Comparison of ENCODE assay signal across 8 cellular contexts in genomic region chr19:34998777-34999497, GRCh38. TPM values are rescaled to one million over a fixed set of nuclear protein-coding genes. Genes with fewer than 3 reads are reported as not detected.
DNase-seq lines count a peak whose midpoint lies in the region; ATAC-seq, FAIRE-seq and TF ChIP-seq lines count a peak whose summit lies in the region.

No MANE protein-coding gene starts in this region.

- peak overlapping the region; percentile 97 for H3K4me3 Mint-ChIP-seq in activated T-cell treated with anti-CD3 and anti-CD28 coated beads, Interleukin-2, amount 50 U/mL, for 24 hours

- peaks cover 73% of the 10 kb centered on the region for H3K4me1 Mint-ChIP-seq in activated T-cell treated with anti-CD3 and anti-CD28 coated beads, Interleukin-2, amount 50 U/mL, for 24 hours (ENCODE audit: low read depth)

- WGBS in lung, 2 donors: 43 to 45% methylated on average over 13 of the region's 13 CpGs

- TF ChIP-seq CTCF in bronchial epithelial cell (IDR thresholded peaks at IDR 0.05; ENCODE audit: insufficient read depth, low read length, severe bottlenecking) (no peak), lung (IDR thresholded peaks at IDR 0.05; ENCODE audit: control extremely low read depth, extremely low read depth) (no peak), upper lobe of right lung (IDR thresholded peaks at IDR 0.05) (no peak)

- no peak for ATAC-seq in lung (ENCODE audit: insufficient read depth, low FRiP score)
- no peak for ATAC-seq in upper lobe of right lung

- H3K4me1 ChIP-seq in lung (ENCODE audit: control insufficient read depth in 2 of 2, insufficient read depth in 2 of 2, low read length in 2 of 2) (peaks cover 0 to 40% of the 10 kb centered on the region in 2 donors), upper lobe of right lung (peaks cover 59% of the 10 kb centered on the region)

- peak overlapping the region; percentile 95 for H3K27ac Mint-ChIP-seq in activated T-cell treated with anti-CD3 and anti-CD28 coated beads, Interleukin-2, amount 50 U/mL, for 24 hours

- no peaks in the 10 kb centered on the region for H3K27me3 Mint-ChIP-seq in activated T-cell treated with anti-CD3 and anti-CD28 coated beads, Interleukin-2, amount 50 U/mL, for 24 hours

- peaks cover 33% of the 10 kb centered on the region for H3K36me3 Mint-ChIP-seq in activated T-cell treated with anti-CD3 and anti-CD28 coated beads, Interleukin-2, amount 50 U/mL, for 24 hours (ENCODE audit: low read depth)

- no peak for FAIRE-seq in bronchial epithelial cell (lab: Jason Lieb, UNC)

- H3K27me3 ChIP-seq in bronchial epithelial cell (ENCODE audit: control insufficient read depth, insufficient read depth, low read length) (no peaks in the 10 kb centered on the region), lung (ENCODE audit: control insufficient read depth, insufficient read depth) (no peaks in the 10 kb centered on the region), upper lobe of right lung (no peaks in the 10 kb centered on the region)

- H3K36me3 ChIP-seq in bronchial epithelial cell (ENCODE audit: control insufficient read depth, insufficient read depth, low read length): no peaks in the 10 kb centered on the region
- peaks cover 0 to 1% of the 10 kb centered on the region in 2 donors for H3K36me3 ChIP-seq in lung (ENCODE audit: control insufficient read depth in 2 of 2, insufficient read depth in 2 of 2, low read length in 2 of 2)
- no peaks in the 10 kb centered on the region for H3K36me3 ChIP-seq in upper lobe of right lung

- peak overlapping the region; percentile 66 for H3K4me3 ChIP-seq in bronchial epithelial cell (ENCODE audit: low read depth, low read length)
- peak overlapping the region; percentile 18 for H3K4me3 ChIP-seq in lung
- H3K4me3 ChIP-seq in upper lobe of right lung: peak overlapping the region; percentile 87

- H3K27ac ChIP-seq in lung (ENCODE audit: low read depth in 1 of 2, low read length in 1 of 2) (peak overlapping the region; percentile 64 to 99), upper lobe of right lung (peak overlapping the region; percentile 99)

- intact Hi-C loops in upper lobe of right lung (cut with DNase I): no loop called here

- no peaks in the 10 kb centered on the region for H3K9me3 Mint-ChIP-seq in activated T-cell treated with anti-CD3 and anti-CD28 coated beads, Interleukin-2, amount 50 U/mL, for 24 hours

- no peak for DNase-seq in activated T-cell treated with anti-CD3 and anti-CD28 coated beads, Interleukin-2, amount 50 U/mL, for 24 hours
- DNase-seq in activated T-cell treated with anti-CD3 and anti-CD28 coated beads for 4 hours (no peak), bronchial epithelial cell (ENCODE audit: low read depth) (no peak), lung (ENCODE audit: low spot score) (no peak), upper lobe of right lung (no peak), cerebellum (ENCODE audit: low spot score) (no peak), DMS153 treated with DMSO at 0.1 percent for 48 hours (lab: John Stamatoyannopoulos, UW; ENCODE audit: unreplicated experiment) (no peak), NCI-H128 (lab: John Stamatoyannopoulos, UW; ENCODE audit: unreplicated experiment) (no peak)

- H3K9me3 ChIP-seq in lung (ENCODE audit: control insufficient read depth in 2 of 2, insufficient read depth in 1 of 2, low read length in 1 of 2) (no peaks in the 10 kb centered on the region), upper lobe of right lung (no peaks in the 10 kb centered on the region)

RNA-seq across cellular contexts. Expression of gene GRAMD1A, which starts 1.2 kb away (rescaled TPM):
- total RNA-seq in bronchial epithelial cell: 6.3 and 7.9 TPM in 2 replicates
- 100 to 1,000 TPM; 130 to 137 TPM for total RNA-seq in lung
- polyA plus RNA-seq in lung: 100 to 1,000 TPM in 1 of 2 donors, 10 to 100 TPM in 1; 92.2 to 217 TPM
- total RNA-seq in upper lobe of right lung: 107 TPM
- total RNA-seq in cerebellum: 50.0 TPM

RNA-seq across cellular contexts. Expression of gene SCN1B, which starts 31.3 kb away (rescaled TPM):
- 0.13 and 0.26 TPM in 2 replicates for total RNA-seq in bronchial epithelial cell
- total RNA-seq in lung: 1 to 10 TPM; 1.5 to 8.4 TPM
- polyA plus RNA-seq in lung: 10 to 100 TPM in 1 of 2 donors, 1 to 10 TPM in 1; 9.5 to 12.6 TPM
- total RNA-seq in upper lobe of right lung: 8.7 TPM
- 7.5 TPM for total RNA-seq in cerebellum

RNA-seq across cellular contexts. Expression of gene ZNF792, which starts 34.9 kb away (rescaled TPM):
- total RNA-seq in bronchial epithelial cell (1.2 and 1.8 TPM in 2 replicates), lung (10 to 100 TPM in 1 of 2 donors, 1 to 10 TPM in 1; 8.1 to 17.2 TPM), upper lobe of right lung (11.5 TPM), cerebellum (17.3 TPM)
- 1 to 10 TPM; 2.0 to 3.7 TPM for polyA plus RNA-seq in lung

RNA-seq across cellular contexts. Expression of gene HPN, which starts 42.6 kb away (rescaled TPM):
- total RNA-seq in bronchial epithelial cell (not detected in 2 replicates), lung (10 to 100 TPM; 15.4 to 31.1 TPM), upper lobe of right lung (36.4 TPM), cerebellum (0.27 TPM)
- 10 to 100 TPM; 22.5 to 41.4 TPM for polyA plus RNA-seq in lung

Comparison
In these comparisons a context has a peak if more than half of its experiments do, and no peak if none do; other contexts are left out.
1. H3K4me3 ChIP-seq: peak in every context shown above with its lines; median percentile 87 in upper lobe of right lung; 66 in bronchial epithelial cell; 18 in lung.